In the genomic region with DNA sequence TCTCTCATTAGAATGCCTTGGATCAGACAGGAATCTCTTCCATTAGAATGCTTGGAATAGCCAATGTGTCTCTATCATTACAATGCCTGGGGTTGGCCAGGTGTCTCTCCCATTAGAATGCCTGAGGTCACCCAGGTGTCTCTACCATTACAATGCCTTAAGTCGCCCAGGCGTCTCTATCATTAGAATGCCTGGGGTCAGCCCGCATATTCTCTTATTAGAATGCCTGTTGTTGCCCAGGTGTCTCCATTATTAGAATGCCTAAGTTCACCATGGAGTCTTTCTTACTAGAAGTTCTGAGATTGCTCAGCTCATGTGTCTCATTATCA, we compare ENCODE assay signal across 29 cellular contexts.
"Had no signal": no experiment of that assay in that cellular context is flagged by ENCODE, and none has a peak within 500 bp of the region (broad histone marks: within the 10 kb centered on the region; RNA-seq: fewer than 3 reads in every experiment).

No MANE protein-coding gene starts in this region.

- H3K4me1 ChIP-seq: left ventricle myocardium inferior, parathyroid adenoma, right atrium auricular region, right lobe of liver, stomach, testis, thyroid gland, transverse colon, uterus had no signal

- H2AFZ ChIP-seq: hepatocyte, parathyroid adenoma had no signal

- H3K27ac Mint-ChIP-seq: naive thymus-derived CD8-positive, alpha-beta T cell; nephron; progenitor cell of endocrine pancreas; stimulated activated naive B cell treated with anti-CD40 and anti-IgM and Interleukin-4, amounts not matched to agents 10 μg/mL and 1 μg/mL and 100 μg/mL, for 72 hours had no signal

- H3K4me1 Mint-ChIP-seq: naive thymus-derived CD8-positive, alpha-beta T cell; nephron; neural crest cell; stimulated activated naive B cell treated with anti-CD40 and anti-IgM and Interleukin-4, amounts not matched to agents 10 μg/mL and 1 μg/mL and 100 μg/mL, for 72 hours had no signal

- H3K9me3 ChIP-seq: heart right ventricle, left ventricle myocardium inferior, mucosa of descending colon, neutrophil, right atrium auricular region, right lobe of liver, stomach, testis, thyroid gland, transverse colon, uterus had no signal

- H3K27me3 ChIP-seq: neutrophil, right atrium auricular region, right lobe of liver, testis, thyroid gland, uterus had no signal

- H3K27ac ChIP-seq: heart right ventricle, hepatocyte, left ventricle myocardium inferior, neutrophil, parathyroid adenoma, right atrium auricular region, right lobe of liver, skin epidermis, stomach, testis, thyroid gland, transverse colon, uterus had no signal

- H3K4me3 ChIP-seq: heart right ventricle, hepatocyte, left ventricle myocardium inferior, lung, mucosa of descending colon, right atrium auricular region, right lobe of liver, skin epidermis, stomach, testis, thyroid gland, transverse colon, uterus had no signal

- H3K36me3 ChIP-seq: heart right ventricle, left ventricle myocardium inferior, neutrophil, right atrium auricular region, right lobe of liver, stomach, thyroid gland, transverse colon, uterus had no signal

- H3K4me3 Mint-ChIP-seq: naive thymus-derived CD8-positive, alpha-beta T cell; nephron; neural crest cell; stimulated activated naive B cell treated with anti-CD40 and anti-IgM and Interleukin-4, amounts not matched to agents 10 μg/mL and 1 μg/mL and 100 μg/mL, for 72 hours had no signal

- DNase-seq: heart right ventricle; islet precursor cell; left ventricle myocardium inferior; mesendoderm; midbrain; mucosa of descending colon; naive thymus-derived CD8-positive, alpha-beta T cell; occipital lobe; right lobe of liver; stimulated activated CD4-positive, alpha-beta T cell treated with anti-CD3 and anti-CD28 coated beads, Interleukin-12 subunit alpha, Interleukin-12 subunit beta, amount 100 ng/mL, for 4 hours; stimulated activated CD4-positive, alpha-beta T cell treated with anti-CD3 and anti-CD28 coated beads, Interleukin-15, amount 100 ng/mL, for 24 hours; stimulated activated CD4-positive, alpha-beta T cell treated with anti-CD3 and anti-CD28 coated beads, Interleukin-2, amount 100 ng/mL, for 24 hours; stimulated activated CD4-positive, alpha-beta T cell treated with anti-CD3 and anti-CD28 coated beads, Interleukin-4, amount 100 ng/mL, for 1 hour; stimulated activated naive B cell treated with anti-CD40 and anti-IgM and Interleukin-4, amounts not matched to agents 10 μg/mL and 1 μg/mL and 100 μg/mL, for 72 hours; stimulated activated naive CD8-positive, alpha-beta T cell treated with anti-CD3 and anti-CD28 coated beads, Interleukin-15, Interleukin-2, amounts not matched to agents 100 U/mL and 50 U/mL, for 24 hours; stomach; testis; thyroid gland; transverse colon; uterus had no signal

- H3K79me2 ChIP-seq: hepatocyte, parathyroid adenoma had no signal

- H3K4me2 ChIP-seq: hepatocyte had no signal

- H3K9ac ChIP-seq: parathyroid adenoma had no signal

- ATAC-seq: heart right ventricle; mucosa of descending colon; naive thymus-derived CD8-positive, alpha-beta T cell; right lobe of liver; stimulated activated naive B cell treated with anti-CD40 and anti-IgM and Interleukin-4, amounts not matched to agents 10 μg/mL and 1 μg/mL and 100 μg/mL, for 72 hours; stimulated activated naive CD8-positive, alpha-beta T cell treated with anti-CD3 and anti-CD28 coated beads, Interleukin-15, Interleukin-2, amounts not matched to agents 100 U/mL and 50 U/mL, for 24 hours had no signal

- H3K36me3 Mint-ChIP-seq: naive thymus-derived CD8-positive, alpha-beta T cell; stimulated activated naive B cell treated with anti-CD40 and anti-IgM and Interleukin-4, amounts not matched to agents 10 μg/mL and 1 μg/mL and 100 μg/mL, for 72 hours had no signal
